Comparison of ENCODE assay signal across 8 cellular contexts in the genomic region with DNA sequence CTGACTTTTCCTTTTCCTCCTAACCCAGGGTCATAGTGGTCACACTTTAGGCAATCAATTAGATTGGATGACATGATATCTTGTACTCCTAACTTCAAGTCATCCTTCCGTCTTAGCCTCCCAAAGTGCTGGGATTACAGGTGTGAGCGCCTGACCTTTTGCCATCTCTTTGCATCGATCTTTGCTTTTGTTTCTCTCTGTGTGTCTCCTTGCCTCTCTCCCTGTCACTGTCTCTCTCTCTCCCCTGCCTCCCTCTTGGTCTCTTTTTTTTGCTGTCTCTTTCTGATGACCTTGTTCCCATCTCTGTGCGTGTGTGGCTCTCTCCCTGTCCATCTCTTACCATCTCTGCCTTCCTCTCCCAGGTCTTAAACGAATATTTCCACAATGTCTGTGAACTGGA. TPM values are rescaled to one million over a fixed set of nuclear protein-coding genes. Genes with fewer than 3 reads are reported as not detected.
DNase-seq lines count a peak whose midpoint lies in the region; ATAC-seq, FAIRE-seq and TF ChIP-seq lines count a peak whose summit lies in the region.
"Not testable (repeated sequence)": the region's sequence is repeated elsewhere in the genome, so short reads cannot be mapped to it uniquely, and the experiment has no call there.

No MANE protein-coding gene starts in this region.

- peak overlapping the region; percentile 77 for H3K27ac ChIP-seq in C4-2B
- not testable (repeated sequence) for H3K27ac ChIP-seq in heart left ventricle

- DNase-seq in Jurkat, Clone E6-1 (ENCODE audit: low read depth, low spot score); activated B cell treated with CpG ODN at 0.5 μM for 24 hours; bronchial epithelial cell (ENCODE audit: low read depth); heart left ventricle; naive B cell; stimulated activated naive B cell treated with anti-CD40 and anti-IgM and Interleukin-4, amounts not matched to agents 10 μg/mL and 1 μg/mL and 100 μg/mL, for 72 hours: not testable (repeated sequence)

- CTCF ChIA-PET in activated B cell treated with CpG ODN at 0.5 μM for 24 hours (lab: Charles Lee) = not testable (repeated sequence)

- not testable (repeated sequence) for H3K36me3 ChIP-seq in bronchial epithelial cell (ENCODE audit: control insufficient read depth, insufficient read depth, low read length); heart left ventricle

- peaks cover 36% of the 10 kb centered on the region for H3K36me3 Mint-ChIP-seq in activated B cell treated with CpG ODN at 0.5 μM for 24 hours (ENCODE audit: low read depth)
- not testable (repeated sequence) for H3K36me3 Mint-ChIP-seq in naive B cell
- H3K36me3 Mint-ChIP-seq in stimulated activated naive B cell treated with anti-CD40 and anti-IgM and Interleukin-4, amounts not matched to agents 10 μg/mL and 1 μg/mL and 100 μg/mL, for 72 hours = peaks cover 17 to 29% of the 10 kb centered on the region in 2 donors

- peaks cover 0 to 12% (median 4%) of the 10 kb centered on the region in 12 donors for H3K4me1 ChIP-seq in heart left ventricle

- intact Hi-C loops in activated B cell treated with CpG ODN at 0.5 μM for 24 hours (cut with micrococcal nuclease) = loop anchor here (1.0 to 10.0 kb wide), 5 partner anchors 75 to 1905 kb away; a partner anchor contains a TSS
- intact Hi-C loops in heart left ventricle (cut with DNase I) = not testable (repeated sequence)

- H3K4me1 Mint-ChIP-seq in activated B cell treated with CpG ODN at 0.5 μM for 24 hours (peaks cover 30% of the 10 kb centered on the region), naive B cell (peaks cover 16 to 29% (median 26%) of the 10 kb centered on the region in 3 donors)
- H3K4me1 Mint-ChIP-seq in stimulated activated naive B cell treated with anti-CD40 and anti-IgM and Interleukin-4, amounts not matched to agents 10 μg/mL and 1 μg/mL and 100 μg/mL, for 72 hours = peaks cover 11 to 12% of the 10 kb centered on the region in 2 donors

- peak; percentile 1 for ATAC-seq in GM21423 (IDR thresholded peaks at IDR 0.05; ENCODE audit: unreplicated experiment)
- not testable (repeated sequence) for ATAC-seq in activated B cell treated with CpG ODN at 0.5 μM for 24 hours (ENCODE audit: low read depth); heart left ventricle; naive B cell (ENCODE audit: low read depth in 2 of 2); stimulated activated naive B cell treated with anti-CD40 and anti-IgM and Interleukin-4, amounts not matched to agents 10 μg/mL and 1 μg/mL and 100 μg/mL, for 72 hours (replicated peaks)

- peak overlapping the region; percentile 100 for H3K4me3 ChIP-seq in Jurkat, Clone E6-1 (ENCODE audit: low read length)
- H3K4me3 ChIP-seq in bronchial epithelial cell (ENCODE audit: low read depth, low read length) (peak overlapping the region; percentile 68), heart left ventricle (peak overlapping the region; percentile 36 to 92 (median 71))

- H3K9me3 ChIP-seq in heart left ventricle = not testable (repeated sequence)

- not testable (repeated sequence) for H3K27me3 ChIP-seq in bronchial epithelial cell (ENCODE audit: control insufficient read depth, insufficient read depth, low read length); heart left ventricle

- WGBS in heart left ventricle, 4 donors = 30 to 33% (median 31%) methylated on average over 5 of the region's 5 CpGs

- not testable (repeated sequence) for TF ChIP-seq CTCF in C4-2B (conservative IDR thresholded peaks at IDR 0.05); activated B cell treated with CpG ODN at 0.5 μM for 24 hours (IDR thresholded peaks at IDR 0.05); bronchial epithelial cell (IDR thresholded peaks at IDR 0.05; ENCODE audit: insufficient read depth, low read length, severe bottlenecking); heart left ventricle (IDR thresholded peaks at IDR 0.05)

- H3K27ac Mint-ChIP-seq in activated B cell treated with CpG ODN at 0.5 μM for 24 hours (peak overlapping the region; percentile 79), naive B cell (peak overlapping the region in 5 of 6 donors; percentile 33 to 95 (median 86))
- peak overlapping the region; percentile 95 for H3K27ac Mint-ChIP-seq in stimulated activated naive B cell treated with anti-CD40 and anti-IgM and Interleukin-4, amounts not matched to agents 10 μg/mL and 1 μg/mL and 100 μg/mL, for 72 hours

- H3K4me3 Mint-ChIP-seq in activated B cell treated with CpG ODN at 0.5 μM for 24 hours = peak overlapping the region; percentile 96
- peak overlapping the region; percentile 91 to 97 (median 96) for H3K4me3 Mint-ChIP-seq in naive B cell
- peak overlapping the region; percentile 91 to 94 for H3K4me3 Mint-ChIP-seq in stimulated activated naive B cell treated with anti-CD40 and anti-IgM and Interleukin-4, amounts not matched to agents 10 μg/mL and 1 μg/mL and 100 μg/mL, for 72 hours

- not testable (repeated sequence) for H3K27me3 Mint-ChIP-seq in activated B cell treated with CpG ODN at 0.5 μM for 24 hours; naive B cell; stimulated activated naive B cell treated with anti-CD40 and anti-IgM and Interleukin-4, amounts not matched to agents 10 μg/mL and 1 μg/mL and 100 μg/mL, for 72 hours

- FAIRE-seq in bronchial epithelial cell (lab: Jason Lieb, UNC) = peak; percentile 40

- not testable (repeated sequence) for TF ChIP-seq POLR2A in heart left ventricle (IDR thresholded peaks at IDR 0.05)

- POLR2A ChIA-PET in activated B cell treated with CpG ODN at 0.5 μM for 24 hours (lab: Charles Lee) = interaction anchor here (0.5 to 1.3 kb wide), 3 partner anchors 74 to 416 kb away, joined by 3 read pairs; no protein-coding TSS in a partner anchor

- not testable (repeated sequence) for H3K9me3 Mint-ChIP-seq in activated B cell treated with CpG ODN at 0.5 μM for 24 hours; naive B cell; stimulated activated naive B cell treated with anti-CD40 and anti-IgM and Interleukin-4, amounts not matched to agents 10 μg/mL and 1 μg/mL and 100 μg/mL, for 72 hours

RNA-seq across cellular contexts. Expression of a gene that starts 0.9 kb away (rescaled TPM):
- polyA plus RNA-seq in Jurkat, Clone E6-1 (2012; ENCODE audit: insufficient read depth, insufficient read length) = 30.2 TPM
- total RNA-seq in activated B cell treated with CpG ODN at 0.5 μM for 24 hours = 26.6 and 35.8 TPM in 2 replicates
- total RNA-seq in bronchial epithelial cell = 30.1 and 30.8 TPM in 2 replicates
- 10 to 100 TPM; 11.1 to 28.7 (median 22.5) TPM for total RNA-seq in heart left ventricle
- 10 to 100 TPM; 10.4 to 17.5 TPM for polyA plus RNA-seq in heart left ventricle
- polyA plus RNA-seq in naive B cell (ENCODE audit: low read depth in 6 of 6) = 10 to 100 TPM; 20.3 to 27.3 (median 24.3) TPM
